In the genomic region with DNA sequence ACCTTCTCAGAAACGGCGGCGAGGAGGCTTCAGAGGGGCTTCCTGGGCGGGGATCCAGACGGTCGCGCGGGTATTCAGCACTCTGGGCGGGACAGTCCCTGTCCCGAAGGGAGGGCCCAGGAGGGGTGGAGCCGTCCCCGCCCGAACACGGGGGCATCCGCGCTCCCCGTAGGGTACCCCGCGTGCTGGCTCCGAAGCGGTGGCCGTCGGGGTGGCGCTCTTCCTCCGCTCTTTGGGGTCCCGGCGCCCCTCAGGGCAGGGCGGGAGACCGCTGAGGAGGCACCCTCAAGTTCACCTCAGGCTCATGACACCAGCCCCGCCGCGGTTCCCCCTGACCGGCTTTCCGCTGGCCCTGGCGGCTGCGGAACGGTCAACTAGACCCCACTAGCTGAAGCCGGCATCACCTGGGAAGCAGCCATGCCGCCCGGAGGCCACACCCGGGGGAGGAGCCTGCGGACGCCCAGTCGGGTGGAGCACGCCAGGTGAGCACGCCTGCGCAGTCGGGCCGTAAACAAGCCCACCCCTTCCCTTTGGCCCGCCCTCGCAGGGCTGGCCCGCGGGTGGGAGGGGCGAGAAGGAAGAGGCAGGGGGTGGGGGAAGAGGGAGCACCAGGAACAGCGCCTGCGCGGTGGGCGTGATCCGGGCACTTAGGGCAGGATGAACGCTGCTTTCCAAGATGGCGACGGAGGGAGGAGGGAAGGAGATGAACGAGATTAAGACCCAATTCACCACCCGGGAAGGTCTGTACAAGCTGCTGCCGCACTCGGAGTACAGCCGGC, we compare ENCODE assay signal across 8 cellular contexts. TPM values are rescaled to one million over a fixed set of nuclear protein-coding genes. Genes with fewer than 3 reads are reported as not detected.
DNase-seq lines count a peak whose midpoint lies in the region; FAIRE-seq and TF ChIP-seq lines count a peak whose summit lies in the region.

A gene with protein sequence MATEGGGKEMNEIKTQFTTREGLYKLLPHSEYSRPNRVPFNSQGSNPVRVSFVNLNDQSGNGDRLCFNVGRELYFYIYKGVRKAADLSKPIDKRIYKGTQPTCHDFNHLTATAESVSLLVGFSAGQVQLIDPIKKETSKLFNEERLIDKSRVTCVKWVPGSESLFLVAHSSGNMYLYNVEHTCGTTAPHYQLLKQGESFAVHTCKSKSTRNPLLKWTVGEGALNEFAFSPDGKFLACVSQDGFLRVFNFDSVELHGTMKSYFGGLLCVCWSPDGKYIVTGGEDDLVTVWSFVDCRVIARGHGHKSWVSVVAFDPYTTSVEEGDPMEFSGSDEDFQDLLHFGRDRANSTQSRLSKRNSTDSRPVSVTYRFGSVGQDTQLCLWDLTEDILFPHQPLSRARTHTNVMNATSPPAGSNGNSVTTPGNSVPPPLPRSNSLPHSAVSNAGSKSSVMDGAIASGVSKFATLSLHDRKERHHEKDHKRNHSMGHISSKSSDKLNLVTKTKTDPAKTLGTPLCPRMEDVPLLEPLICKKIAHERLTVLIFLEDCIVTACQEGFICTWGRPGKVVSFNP (plus strand): TSS at position 650 of the 779 bp plus-strand sequence. CDS start 27 bp downstream, at position 677.

- H3K27ac Mint-ChIP-seq in H9: peak within 1 kb of the TSS; percentile 96 to 99 (median 97)

- no peak within 1 kb of the TSS for H3K4ac ChIP-seq in H9 (ENCODE audit: low read depth, low read length)

- no peaks in the 10 kb centered on the region for H3K79me1 ChIP-seq in H9 (ENCODE audit: insufficient read depth, low read depth, low read length, poor library complexity, severe bottlenecking)

- no peak within 1 kb of the TSS for H4K8ac ChIP-seq in H9 (replicated peaks; ENCODE audit: insufficient read length, low read depth, low read length)

- H4K20me1 ChIP-seq in H9 (ENCODE audit: control insufficient read depth, insufficient read depth, insufficient read length) (no peaks in the 10 kb centered on the region), neural cell (ENCODE audit: insufficient read depth) (no peaks in the 10 kb centered on the region)

- intact Hi-C loops in stomach (cut with DNase I; ENCODE audit: low total_unique reads): no loop called here

- H3K9me3 ChIP-seq in H9 (ENCODE audit: control insufficient read depth, low read depth, low read length): no peaks in the 10 kb centered on the region
- no peaks in the 10 kb centered on the region for H3K9me3 ChIP-seq in neural cell (ENCODE audit: low read length)
- H3K9me3 ChIP-seq in stomach: no peaks in the 10 kb centered on the region

- H3K9me2 ChIP-seq in neural cell (ENCODE audit: insufficient read depth, low read length): no peaks in the 10 kb centered on the region

- no CpG with 5 or more reads among the region's 67 CpGs for WGBS in H9 (ENCODE audit: extremely low coverage, insufficient read length, low lambda C conversion rate)
- 0 to 1% (median 0%) methylated on average over 23 to 67 of the region's 67 CpGs for WGBS in stomach, 5 donors

- TF ChIP-seq CTCF in H9 (conservative IDR thresholded peaks at IDR 0.05) (no peak; the same call in 2 of the 3 replicates), neural cell (IDR thresholded peaks at IDR 0.05; ENCODE audit: poor library complexity, severe bottlenecking) (no peak), stomach (IDR thresholded peaks at IDR 0.05) (no peak)

- H4K5ac ChIP-seq in H9 (ENCODE audit: insufficient read length, low read depth, low read length): no peak within 1 kb of the TSS

- H3K23me2 ChIP-seq in H9 (ENCODE audit: insufficient read length, low read depth, low read length, poor library complexity, severe bottlenecking): peaks cover 6% of the 10 kb centered on the region

- no peak within 1 kb of the TSS for H3K56ac ChIP-seq in H9 (ENCODE audit: insufficient read length, low read depth, low read length)

- H3K36me3 ChIP-seq in neural cell (ENCODE audit: insufficient read depth, low read length): no peaks in the 10 kb centered on the region
- H3K36me3 ChIP-seq in stomach: peaks cover 0 to 15% (median 6%) of the 10 kb centered on the region in 4 donors

- no peak for TF ChIP-seq POLR2A in stomach (IDR thresholded peaks at IDR 0.05)

- H2BK12ac ChIP-seq in H9 (ENCODE audit: insufficient read length, low read depth, low read length): no peak within 1 kb of the TSS

- FAIRE-seq in G401.6 (lab: Jason Lieb, UNC): peak; percentile 96

- H3K36me3 Mint-ChIP-seq in H9 (ENCODE audit: insufficient read depth in 1 of 3, low read depth in 3 of 3): peaks cover 6 to 12% (median 8%) of the 10 kb centered on the region in 3 experiments; a peak in 6 of 7 replicates

- no peak within 1 kb of the TSS for H2BK5ac ChIP-seq in H9 (ENCODE audit: insufficient read length, low read length)

- H3K4me1 Mint-ChIP-seq in H9: peaks cover 19 to 28% of the 10 kb centered on the region in 2 experiments

- peaks cover 14% of the 10 kb centered on the region; the same call in 1 of the 2 replicates for H3K79me2 ChIP-seq in H9 (ENCODE audit: insufficient read depth, low read length)
- H3K79me2 ChIP-seq in neural cell (replicated peaks; ENCODE audit: insufficient read depth, low read length): peaks cover 34% of the 10 kb centered on the region

- no peak within 1 kb of the TSS for H2BK120ac ChIP-seq in H9 (ENCODE audit: low read depth, low read length, poor library complexity, severe bottlenecking)

- no peak within 1 kb of the TSS for H2BK20ac ChIP-seq in H9 (ENCODE audit: low read depth, low read length, poor library complexity, severe bottlenecking)

- H3K27ac ChIP-seq in H9 (ENCODE audit: insufficient read length, low read depth, low read length) (peak within 1 kb of the TSS; percentile 18), neural cell (ENCODE audit: low read length) (peak within 1 kb of the TSS; percentile 79), stomach (peak within 1 kb of the TSS; percentile 80 to 93 (median 92))

- H3K4me1 ChIP-seq in H9 (ENCODE audit: insufficient read depth, low read length): no peaks in the 10 kb centered on the region; the same call in 1 of the 2 replicates
- peaks cover 17 to 38% (median 28%) of the 10 kb centered on the region in 4 donors for H3K4me1 ChIP-seq in stomach

- H2AK5ac ChIP-seq in H9 (ENCODE audit: insufficient read length, low read length): no peak within 1 kb of the TSS

- H3K18ac ChIP-seq in H9 (ENCODE audit: insufficient read length, low read depth, low read length): peak within 1 kb of the TSS; percentile 23

- H3K4me3 Mint-ChIP-seq in H9: peak within 1 kb of the TSS; percentile 98

- no peaks in the 10 kb centered on the region for H3K27me3 ChIP-seq in H9 (ENCODE audit: insufficient read depth, low read length)
- H3K27me3 ChIP-seq in neural cell (ENCODE audit: insufficient read depth, low read depth, low read length): peaks cover 6% of the 10 kb centered on the region
- no peaks in the 10 kb centered on the region for H3K27me3 ChIP-seq in stomach

- H3F3A ChIP-seq in neural cell (ENCODE audit: insufficient read depth, low read length, poor library complexity, severe bottlenecking): no peaks in the 10 kb centered on the region

- TF ChIP-seq RAD21 in neural cell (conservative IDR thresholded peaks at IDR 0.05): no peak

- no peak within 1 kb of the TSS for H4K91ac ChIP-seq in H9 (ENCODE audit: insufficient read length, low read depth, low read length)

- H3K27me3 Mint-ChIP-seq in H9 (ENCODE audit: low read depth): no peaks in the 10 kb centered on the region

- H2BK15ac ChIP-seq in H9 (ENCODE audit: low read depth, low read length): no peak within 1 kb of the TSS

- H3K4me3 ChIP-seq in neural cell (ENCODE audit: low read length) (peak within 1 kb of the TSS; percentile 85), stomach (peak within 1 kb of the TSS; percentile 90 to 99 (median 96))

- H3T11ph ChIP-seq in H9 (ENCODE audit: low read length): no peak within 1 kb of the TSS

- H3K9me3 Mint-ChIP-seq in H9: no peaks in the 10 kb centered on the region

- TF ChIP-seq EP300 in neural cell (conservative IDR thresholded peaks at IDR 0.05; ENCODE audit: poor library complexity, severe bottlenecking) (no peak), stomach (IDR thresholded peaks at IDR 0.05) (no peak)

- H3K9ac ChIP-seq in H9 (ENCODE audit: extremely low read depth, insufficient read length, low read length) (peak within 1 kb of the TSS; percentile 97), neural cell (ENCODE audit: low read length) (peak within 1 kb of the TSS; percentile 94)

- DNase-seq in H9 (peak; percentile 99), M059J (ENCODE audit: low read depth) (peak; percentile 92), SHP77 (lab: John Stamatoyannopoulos, UW) (peak; percentile 95 to 96), fibroblast of the conjunctiva (ENCODE audit: low read depth) (peak; percentile 95), stomach (peak; percentile 99)
- peak; percentile 99 for DNase-seq in activated effector memory CD4-positive, alpha-beta T cell treated with Interleukin-2 at 50 U/mL for 16 hours

- peak within 1 kb of the TSS; percentile 96 for H3K4me2 ChIP-seq in H9 (ENCODE audit: insufficient read depth, insufficient read length, low read length)
- H3K4me2 ChIP-seq in neural cell (ENCODE audit: low read length): peak within 1 kb of the TSS; percentile 91

- H2AFZ ChIP-seq in H9 (ENCODE audit: low read length) (peak within 1 kb of the TSS; percentile 52), neural cell (ENCODE audit: low read depth, low read length) (peak within 1 kb of the TSS; percentile 95)

- peak within 1 kb of the TSS; percentile 87 for H3K14ac ChIP-seq in H9 (ENCODE audit: insufficient read depth, low read length)

- H3K23ac ChIP-seq in H9 (ENCODE audit: insufficient read length, low read depth, low read length): no peak within 1 kb of the TSS

TF ChIP-seq in neural cell, 6 proteins besides CTCF, POLR2A, EP300 and RAD21 (continues in another document):
- TF ChIP-seq POLR2AphosphoS5 (IDR thresholded peaks at IDR 0.05) (peak; percentile 97), EZH2 (IDR thresholded peaks at IDR 0.05; ENCODE audit: borderline replicate concordance, insufficient read depth, low read length, poor library complexity, severe bottlenecking) (no peak), MXI1 (conservative IDR thresholded peaks at IDR 0.05; ENCODE audit: poor library complexity, severe bottlenecking) (peak; percentile 90), SMC3 (conservative IDR thresholded peaks at IDR 0.05; ENCODE audit: poor library complexity) (peak; percentile 47), TAF1 (IDR thresholded peaks at IDR 0.05; ENCODE audit: low read depth) (peak; percentile 83)

RNA-seq across cellular contexts. Expression of the gene that starts here (rescaled TPM):
- 31.6 and 35.2 TPM in 2 replicates for total RNA-seq in H9 (2021)
- total RNA-seq in M059J (2014; rRNA removed; shearing (Covaris generic)): 7.9 and 13.3 TPM in 2 replicates
- 26.3 and 28.6 TPM in 2 replicates for polyA plus RNA-seq in neural cell
- polyA minus RNA-seq in neural cell: 43.8 and 51.5 TPM in 2 replicates
- total RNA-seq in stomach: 10 to 100 TPM; 13.9 to 44.2 (median 25.5) TPM
- polyA plus RNA-seq in stomach: 1 to 10 TPM; 8.2 to 9.2 (median 8.4) TPM

Comparison
In these comparisons a context has a peak if more than half of its experiments do, and no peak if none do; other contexts are left out.
1. Peak in every context shown above with its lines: DNase-seq, H3K4me3 ChIP-seq and H3K27ac ChIP-seq.
2. H3K27ac ChIP-seq: peak in every context shown above with its lines; median percentile 92 in stomach; 79 in neural cell; 18 in H9.